26 cellular contexts compared by ENCODE assay signal in the genomic region with DNA sequence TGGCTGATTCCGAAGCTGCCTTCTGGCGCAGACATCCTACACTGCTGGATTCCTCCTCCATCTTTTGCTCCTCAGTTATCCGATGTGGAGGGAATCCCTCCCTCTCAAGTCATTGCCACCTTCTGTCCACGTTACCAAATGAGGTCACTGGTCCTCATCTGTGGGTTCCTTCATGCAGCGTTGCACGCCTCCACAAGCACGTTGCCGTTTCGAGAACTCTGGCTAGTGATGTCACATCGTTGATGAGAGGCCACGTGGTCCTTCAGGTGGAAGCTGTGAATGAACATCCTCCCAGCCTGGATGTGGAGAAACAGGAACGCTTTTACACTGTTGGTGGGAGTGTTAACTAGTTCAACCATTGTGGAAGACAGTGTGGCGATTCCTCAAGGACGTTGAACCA.
"Had no signal": no experiment of that assay in that cellular context is flagged by ENCODE, and none has a peak within 500 bp of the region (broad histone marks: within the 10 kb centered on the region; RNA-seq: fewer than 3 reads in every experiment).

No MANE protein-coding gene starts in this region.

- H3K4me1 ChIP-seq: gastrocnemius medialis, psoas muscle, tibial nerve, upper lobe of left lung, uterus had no signal

- H3K4me3 ChIP-seq: dorsolateral prefrontal cortex, gastrocnemius medialis, hepatocyte, neural progenitor cell, psoas muscle, right lobe of liver, thoracic aorta, tibial nerve, upper lobe of left lung, uterus had no signal

- H3K27me3 ChIP-seq: dorsolateral prefrontal cortex, gastrocnemius medialis, hepatocyte, neural progenitor cell, right lobe of liver, tibial nerve, upper lobe of left lung, uterus had no signal

- H3K79me2 ChIP-seq: hepatocyte had no signal

- H3K36me3 ChIP-seq: gastrocnemius medialis, neural progenitor cell, right lobe of liver, thoracic aorta, upper lobe of left lung, uterus had no signal

- H3K27ac ChIP-seq: dorsolateral prefrontal cortex, epithelial cell of prostate, gastrocnemius medialis, hepatocyte, neural progenitor cell, psoas muscle, right lobe of liver, thoracic aorta, tibial nerve, upper lobe of left lung, uterus had no signal

- H2AFZ ChIP-seq: hepatocyte, neural progenitor cell had no signal

- H3K9me3 ChIP-seq: gastrocnemius medialis, psoas muscle, right lobe of liver, thoracic aorta, upper lobe of left lung, uterus had no signal

- H3K4me2 ChIP-seq: hepatocyte, neural progenitor cell had no signal

- DNase-seq: cortex of kidney; dorsolateral prefrontal cortex; effector CD4-positive, alpha-beta T cell; foreskin fibroblast; gastrocnemius medialis; head of caudate nucleus; kidney; mesenchymal stem cell; midbrain; naive thymus-derived CD4-positive, alpha-beta T cell; nucleus accumbens; psoas muscle; right lobe of liver; small intestine; stimulated activated CD4-positive, alpha-beta T cell treated with anti-CD3 and anti-CD28 coated beads, Interleukin-15, amount 100 ng/mL, for 24 hours; stimulated activated CD4-positive, alpha-beta T cell treated with anti-CD3 and anti-CD28 coated beads, Interleukin-2, amount 100 ng/mL, for 48 hours; stimulated activated naive B cell treated with anti-CD40 and anti-IgM and Interleukin-4, amounts not matched to agents 10 μg/mL and 1 μg/mL and 100 μg/mL, for 72 hours; upper lobe of left lung; uterus had no signal

- FAIRE-seq: kidney, small intestine had no signal

- ATAC-seq: esophagus mucosa; gastrocnemius medialis; left lobe of liver; naive thymus-derived CD4-positive, alpha-beta T cell; psoas muscle; right lobe of liver; stimulated activated naive B cell treated with anti-CD40 and anti-IgM and Interleukin-4, amounts not matched to agents 10 μg/mL and 1 μg/mL and 100 μg/mL, for 72 hours had no signal

- H3K9ac ChIP-seq: neural progenitor cell had no signal
